In the genomic region with DNA sequence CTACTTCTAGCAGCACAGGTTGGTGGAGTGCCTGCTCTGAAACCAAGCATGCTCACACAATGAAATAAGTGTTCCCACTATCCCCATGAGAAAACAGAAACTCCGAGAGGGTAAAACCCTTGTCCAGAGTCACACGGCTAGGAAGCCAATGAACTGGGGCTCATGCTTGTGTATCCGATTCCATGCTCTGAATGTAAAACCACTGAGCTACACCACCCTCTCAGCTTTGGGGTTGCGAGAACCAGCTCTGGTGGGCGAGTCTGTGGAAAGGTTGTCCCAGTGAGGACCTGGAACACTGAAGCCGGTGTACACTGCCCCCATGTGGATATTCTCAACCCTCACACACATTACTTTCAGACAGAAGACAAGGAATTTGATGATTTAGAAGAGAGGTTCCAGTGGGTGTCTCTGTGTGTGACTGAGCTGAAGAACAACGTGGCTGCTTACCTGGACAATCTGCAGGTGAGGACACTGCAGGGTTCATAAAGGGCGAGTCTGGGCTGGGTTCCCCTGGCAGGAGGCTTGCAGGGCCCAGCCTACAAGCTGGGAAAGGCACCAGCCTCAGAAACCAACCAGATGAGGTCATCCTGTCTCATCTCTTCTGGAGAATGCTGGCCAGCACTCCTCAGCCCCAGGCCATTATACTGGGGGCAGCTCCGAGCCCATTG, we compare ENCODE assay signal across 8 cellular contexts. TPM values are rescaled to one million over a fixed set of nuclear protein-coding genes. Genes with fewer than 3 reads are reported as not detected.
DNase-seq lines count a peak whose midpoint lies in the region; ATAC-seq and TF ChIP-seq lines count a peak whose summit lies in the region.

No MANE protein-coding gene starts in this region.

- no peak overlapping the region for H3K4me3 Mint-ChIP-seq in activated T-cell treated with anti-CD3 and anti-CD28 coated beads, Interleukin-2, amount 50 U/mL, for 72 hours
- no peak overlapping the region for H3K4me3 Mint-ChIP-seq in GM23338

- peak; percentile 28 to 31 for DNase-seq in activated T-cell treated with anti-CD3 and anti-CD28 coated beads, Interleukin-2, amount 50 U/mL, for 72 hours
- DNase-seq in activated T-cell treated with anti-CD3 and anti-CD28 coated beads, Interleukin-2, amount 50 U/mL, for 1 hour: no peak
- peak; percentile 82 for DNase-seq in GM23338 (ENCODE audit: low spot score)
- DNase-seq in NCI-H1092 (lab: John Stamatoyannopoulos, UW): peak; percentile 12
- peak; percentile 49 for DNase-seq in fibroblast of the conjunctiva (ENCODE audit: low read depth)
- peak; percentile 92 for DNase-seq in osteoblast (ENCODE audit: insufficient read length, low spot score, missing footprints)
- no peak for DNase-seq in activated gamma-delta T cell (lab: John Stamatoyannopoulos, UW)

- H3F3A ChIP-seq in GM23338 (replicated peaks; ENCODE audit: low read depth): no peaks in the 10 kb centered on the region

- peak; percentile 83 to 85 for TF ChIP-seq CTCF in GM23338 (conservative IDR thresholded peaks at IDR 0.05; ENCODE audit: low read depth in 2 of 2)
- TF ChIP-seq CTCF in WI38 (IDR thresholded peaks at IDR 0.05; ENCODE audit: low read depth, low read length): peak; percentile 69
- TF ChIP-seq CTCF in osteoblast (IDR thresholded peaks at IDR 0.05; ENCODE audit: extremely low read depth, low read depth, low read length): peak; percentile 94

- no peak overlapping the region for H3K27ac ChIP-seq in GM23338 (ENCODE audit: low read depth)
- no peak overlapping the region for H3K27ac ChIP-seq in osteoblast (ENCODE audit: low read depth, low read length)

- H3K9me3 Mint-ChIP-seq in activated T-cell treated with anti-CD3 and anti-CD28 coated beads, Interleukin-2, amount 50 U/mL, for 72 hours: no peaks in the 10 kb centered on the region
- H3K9me3 Mint-ChIP-seq in GM23338: no peaks in the 10 kb centered on the region

- H2AFZ ChIP-seq in GM23338 (peak overlapping the region; percentile 94), osteoblast (ENCODE audit: low read length) (peak overlapping the region; percentile 69)

- H3K4me1 Mint-ChIP-seq in activated T-cell treated with anti-CD3 and anti-CD28 coated beads, Interleukin-2, amount 50 U/mL, for 72 hours (ENCODE audit: low read depth): peaks cover 44% of the 10 kb centered on the region
- H3K4me1 Mint-ChIP-seq in GM23338: peaks cover 7% of the 10 kb centered on the region; the same call in 2 of the 3 replicates

- H3K27ac Mint-ChIP-seq in activated T-cell treated with anti-CD3 and anti-CD28 coated beads, Interleukin-2, amount 50 U/mL, for 72 hours: no peak overlapping the region
- H3K27ac Mint-ChIP-seq in GM23338: no peak overlapping the region

- H3K27me3 ChIP-seq in GM23338 (ENCODE audit: insufficient read depth): no peaks in the 10 kb centered on the region
- no peaks in the 10 kb centered on the region for H3K27me3 ChIP-seq in osteoblast (ENCODE audit: insufficient read depth, low read length)

- H3K36me3 ChIP-seq in GM23338 (ENCODE audit: insufficient read depth) (no peaks in the 10 kb centered on the region), osteoblast (ENCODE audit: insufficient read depth, low read length) (no peaks in the 10 kb centered on the region)

- H3K36me3 Mint-ChIP-seq in activated T-cell treated with anti-CD3 and anti-CD28 coated beads, Interleukin-2, amount 50 U/mL, for 72 hours (ENCODE audit: insufficient read depth in 2 of 2): no peaks in the 10 kb centered on the region
- H3K36me3 Mint-ChIP-seq in GM23338 (ENCODE audit: low read depth): no peaks in the 10 kb centered on the region

- no peaks in the 10 kb centered on the region for H3K9me3 ChIP-seq in osteoblast (ENCODE audit: low read depth, low read length)

- H3K9me2 ChIP-seq in GM23338 (ENCODE audit: insufficient read depth): no peaks in the 10 kb centered on the region

- H3K4me1 ChIP-seq in GM23338 (ENCODE audit: insufficient read depth) (no peaks in the 10 kb centered on the region), osteoblast (ENCODE audit: insufficient read depth, low read length) (peaks cover 8% of the 10 kb centered on the region)

- H3K79me2 ChIP-seq in GM23338 (replicated peaks; ENCODE audit: insufficient read depth) (no peaks in the 10 kb centered on the region), osteoblast (ENCODE audit: insufficient read depth, low read length) (no peaks in the 10 kb centered on the region)

- ATAC-seq in activated T-cell treated with anti-CD3 and anti-CD28 coated beads, Interleukin-2, amount 50 U/mL, for 72 hours (replicated peaks in 1 of 2): peak in 1 of 2 donors; percentile 25
- ATAC-seq in GM23338: peak; percentile 94

- H3K4me3 ChIP-seq in GM23338 (no peak overlapping the region), WI38 (ENCODE audit: low read depth, low read length) (no peak overlapping the region), osteoblast (ENCODE audit: insufficient read depth, low read length) (no peak overlapping the region)

- H3K4me2 ChIP-seq in GM23338 (no peak overlapping the region), osteoblast (ENCODE audit: insufficient read depth, low read length) (peak overlapping the region; percentile 52)

- peaks cover 7% of the 10 kb centered on the region for H3K27me3 Mint-ChIP-seq in activated T-cell treated with anti-CD3 and anti-CD28 coated beads, Interleukin-2, amount 50 U/mL, for 72 hours (ENCODE audit: low read depth)
- peaks cover 6% of the 10 kb centered on the region for H3K27me3 Mint-ChIP-seq in GM23338 (ENCODE audit: insufficient read depth, low read depth, poor library complexity)

- H4K20me1 ChIP-seq in GM23338 (replicated peaks; ENCODE audit: insufficient read depth) (no peaks in the 10 kb centered on the region), osteoblast (ENCODE audit: insufficient read depth, low read length) (no peaks in the 10 kb centered on the region)

TF ChIP-seq in GM23338, 12 proteins besides CTCF, POLR2A, EP300 and RAD21 (continues in another document):
- TF ChIP-seq JUNB (IDR thresholded peaks at IDR 0.05; ENCODE audit: unreplicated experiment): no peak
- TF ChIP-seq CREB1 (CRISPR knock-in tag; IDR thresholded peaks at IDR 0.05; ENCODE audit: low read depth): no peak
- no peak for TF ChIP-seq ZNF331 (CRISPR knock-in tag; IDR thresholded peaks at IDR 0.05; ENCODE audit: low read depth)
- no peak for TF ChIP-seq EZH2phosphoT487 (IDR thresholded peaks at IDR 0.05; ENCODE audit: unreplicated experiment)
- TF ChIP-seq, protein P1, sequence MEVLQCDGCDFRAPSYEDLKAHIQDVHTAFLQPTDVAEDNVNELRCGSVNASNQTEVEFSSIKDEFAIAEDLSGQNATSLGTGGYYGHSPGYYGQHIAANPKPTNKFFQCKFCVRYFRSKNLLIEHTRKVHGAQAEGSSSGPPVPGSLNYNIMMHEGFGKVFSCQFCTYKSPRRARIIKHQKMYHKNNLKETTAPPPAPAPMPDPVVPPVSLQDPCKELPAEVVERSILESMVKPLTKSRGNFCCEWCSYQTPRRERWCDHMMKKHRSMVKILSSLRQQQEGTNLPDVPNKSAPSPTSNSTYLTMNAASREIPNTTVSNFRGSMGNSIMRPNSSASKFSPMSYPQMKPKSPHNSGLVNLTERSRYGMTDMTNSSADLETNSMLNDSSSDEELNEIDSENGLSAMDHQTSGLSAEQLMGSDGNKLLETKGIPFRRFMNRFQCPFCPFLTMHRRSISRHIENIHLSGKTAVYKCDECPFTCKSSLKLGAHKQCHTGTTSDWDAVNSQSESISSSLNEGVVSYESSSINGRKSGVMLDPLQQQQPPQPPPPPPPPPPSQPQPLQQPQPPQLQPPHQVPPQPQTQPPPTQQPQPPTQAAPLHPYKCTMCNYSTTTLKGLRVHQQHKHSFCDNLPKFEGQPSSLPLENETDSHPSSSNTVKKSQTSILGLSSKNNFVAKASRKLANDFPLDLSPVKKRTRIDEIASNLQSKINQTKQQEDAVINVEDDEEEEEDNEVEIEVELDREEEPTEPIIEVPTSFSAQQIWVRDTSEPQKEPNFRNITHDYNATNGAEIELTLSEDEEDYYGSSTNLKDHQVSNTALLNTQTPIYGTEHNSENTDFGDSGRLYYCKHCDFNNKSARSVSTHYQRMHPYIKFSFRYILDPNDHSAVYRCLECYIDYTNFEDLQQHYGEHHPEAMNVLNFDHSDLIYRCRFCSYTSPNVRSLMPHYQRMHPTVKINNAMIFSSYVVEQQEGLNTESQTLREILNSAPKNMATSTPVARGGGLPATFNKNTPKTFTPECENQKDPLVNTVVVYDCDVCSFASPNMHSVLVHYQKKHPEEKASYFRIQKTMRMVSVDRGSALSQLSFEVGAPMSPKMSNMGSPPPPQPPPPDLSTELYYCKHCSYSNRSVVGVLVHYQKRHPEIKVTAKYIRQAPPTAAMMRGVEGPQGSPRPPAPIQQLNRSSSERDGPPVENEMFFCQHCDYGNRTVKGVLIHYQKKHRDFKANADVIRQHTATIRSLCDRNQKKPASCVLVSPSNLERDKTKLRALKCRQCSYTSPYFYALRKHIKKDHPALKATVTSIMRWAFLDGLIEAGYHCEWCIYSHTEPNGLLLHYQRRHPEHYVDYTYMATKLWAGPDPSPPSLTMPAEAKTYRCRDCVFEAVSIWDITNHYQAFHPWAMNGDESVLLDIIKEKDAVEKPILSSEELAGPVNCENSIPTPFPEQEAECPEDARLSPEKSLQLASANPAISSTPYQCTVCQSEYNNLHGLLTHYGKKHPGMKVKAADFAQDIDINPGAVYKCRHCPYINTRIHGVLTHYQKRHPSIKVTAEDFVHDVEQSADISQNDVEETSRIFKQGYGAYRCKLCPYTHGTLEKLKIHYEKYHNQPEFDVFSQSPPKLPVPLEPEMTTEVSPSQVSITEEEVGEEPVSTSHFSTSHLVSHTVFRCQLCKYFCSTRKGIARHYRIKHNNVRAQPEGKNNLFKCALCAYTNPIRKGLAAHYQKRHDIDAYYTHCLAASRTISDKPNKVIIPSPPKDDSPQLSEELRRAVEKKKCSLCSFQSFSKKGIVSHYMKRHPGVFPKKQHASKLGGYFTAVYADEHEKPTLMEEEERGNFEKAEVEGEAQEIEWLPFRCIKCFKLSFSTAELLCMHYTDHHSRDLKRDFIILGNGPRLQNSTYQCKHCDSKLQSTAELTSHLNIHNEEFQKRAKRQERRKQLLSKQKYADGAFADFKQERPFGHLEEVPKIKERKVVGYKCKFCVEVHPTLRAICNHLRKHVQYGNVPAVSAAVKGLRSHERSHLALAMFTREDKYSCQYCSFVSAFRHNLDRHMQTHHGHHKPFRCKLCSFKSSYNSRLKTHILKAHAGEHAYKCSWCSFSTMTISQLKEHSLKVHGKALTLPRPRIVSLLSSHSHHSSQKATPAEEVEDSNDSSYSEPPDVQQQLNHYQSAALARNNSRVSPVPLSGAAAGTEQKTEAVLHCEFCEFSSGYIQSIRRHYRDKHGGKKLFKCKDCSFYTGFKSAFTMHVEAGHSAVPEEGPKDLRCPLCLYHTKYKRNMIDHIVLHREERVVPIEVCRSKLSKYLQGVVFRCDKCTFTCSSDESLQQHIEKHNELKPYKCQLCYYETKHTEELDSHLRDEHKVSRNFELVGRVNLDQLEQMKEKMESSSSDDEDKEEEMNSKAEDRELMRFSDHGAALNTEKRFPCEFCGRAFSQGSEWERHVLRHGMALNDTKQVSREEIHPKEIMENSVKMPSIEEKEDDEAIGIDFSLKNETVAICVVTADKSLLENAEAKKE (CRISPR knock-in tag; IDR thresholded peaks at IDR 0.05): no peak

RNA-seq across cellular contexts. Expression of gene ARHGEF37, which starts 37.4 kb away (rescaled TPM):
- total RNA-seq in activated T-cell treated with anti-CD3 and anti-CD28 coated beads, Interleukin-2, amount 50 U/mL, for 72 hours: 1 to 10 TPM; 1.6 to 3.7 TPM
- total RNA-seq in GM23338 (2014; rRNA removed; shearing (Covaris generic)): 0.12 and 0.14 TPM in 2 replicates
- 0.78 and 0.79 TPM in 2 replicates for polyA plus RNA-seq in GM23338 (2016; fragmentation: Nextera tagmentation; extraction: Ambion mirVana)
- total RNA-seq in osteoblast: 0.72 and 0.88 TPM in 2 replicates

Comparison
In these comparisons a context has a peak if more than half of its experiments do, and no peak if none do; other contexts are left out.
1. DNase-seq: peak in activated T-cell treated with anti-CD3 and anti-CD28 coated beads, Interleukin-2, amount 50 U/mL, for 72 hours (2 of 2), GM23338 (single experiment), NCI-H1092 (single experiment), fibroblast of the conjunctiva (single experiment) and osteoblast (single experiment); none in activated T-cell treated with anti-CD3 and anti-CD28 coated beads, Interleukin-2, amount 50 U/mL, for 1 hour (single experiment) and activated gamma-delta T cell (single experiment).
2. Peak in every context shown above with its lines, with median percentiles within 50 percentile points of each other: CTCF ChIP-seq.